ENCODE assay signal across 8 cellular contexts in the genomic region with DNA sequence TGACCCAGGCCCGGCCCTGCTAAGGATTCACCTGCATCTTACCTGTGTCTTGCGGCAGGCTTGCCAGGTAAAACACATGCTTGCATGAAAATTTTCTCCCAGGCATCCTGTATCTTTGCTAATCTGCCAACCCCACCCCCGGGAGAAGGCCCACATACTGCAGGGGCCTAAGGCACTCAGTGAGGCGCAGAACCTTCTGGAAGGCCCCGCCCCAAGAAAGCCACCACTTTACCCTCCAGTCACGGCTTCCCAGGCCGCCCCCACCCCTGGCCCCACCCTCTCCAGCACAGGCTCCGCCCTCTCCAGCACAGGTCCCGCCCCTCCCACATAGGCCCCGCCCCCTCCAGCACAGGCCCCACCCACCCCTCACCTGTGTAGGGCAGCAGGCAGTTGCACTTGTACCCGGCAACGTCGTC. TPM values are rescaled to one million over a fixed set of nuclear protein-coding genes. Genes with fewer than 3 reads are reported as not detected.
DNase-seq lines count a peak whose midpoint lies in the region; ATAC-seq, FAIRE-seq and TF ChIP-seq lines count a peak whose summit lies in the region.

No MANE protein-coding gene starts in this region.

- in situ Hi-C loops in gastrocnemius medialis (cut with MboI; ENCODE audit: low sequenced_read_pairs in 4 of 4): no loop called here

- H3K4me3 Mint-ChIP-seq in T-helper 17 cell: no peak overlapping the region

- peak; percentile 36; the same call in 2 of the 3 replicates for ATAC-seq in DND-41 (ENCODE audit: insufficient read depth, low read depth)
- peak; percentile 77 for ATAC-seq in T-helper 17 cell
- no peak for ATAC-seq in gastrocnemius medialis
- no peak for ATAC-seq in HG02610 (IDR thresholded peaks at IDR 0.05; ENCODE audit: unreplicated experiment)
- ATAC-seq in HG03159 (IDR thresholded peaks at IDR 0.05; ENCODE audit: unreplicated experiment): no peak
- no peak for ATAC-seq in HG02981 (IDR thresholded peaks at IDR 0.05; ENCODE audit: unreplicated experiment)

- H3K4me1 Mint-ChIP-seq in T-helper 17 cell: no peaks in the 10 kb centered on the region

- POLR2A ChIA-PET in endothelial cell of umbilical vein (lab: Charles Lee): interaction anchor here (0.7 kb wide), 1 partner anchor 32 kb away, joined by 3 read pairs; no protein-coding TSS in a partner anchor

- intact Hi-C loops in endothelial cell of umbilical vein (cut with micrococcal nuclease) (loop anchor here (1.0 kb wide), 3 partner anchors 18 to 32 kb away; no protein-coding TSS in a partner anchor), gastrocnemius medialis (cut with DNase I; ENCODE audit: low total_unique reads) (no loop called here), vagina (cut with DNase I) (no loop called here)

- dilution Hi-C loops in endothelial cell of umbilical vein (cut with MboI; ENCODE audit: extremely low pct_ligation_motif_present, low sequenced_read_pairs): no loop called here

- H3K79me2 ChIP-seq in DND-41 (ENCODE audit: insufficient read depth, low read length): peaks cover 68% of the 10 kb centered on the region
- H3K79me2 ChIP-seq in endothelial cell of umbilical vein (ENCODE audit: control insufficient read depth, insufficient read depth, low read length): peaks cover 19% of the 10 kb centered on the region

- DNase-seq in DND-41: no peak
- DNase-seq in T-helper 17 cell: peak in 1 of 3 donors; percentile 22
- peak; percentile 54 for DNase-seq in endothelial cell of umbilical vein (ENCODE audit: low read depth, low spot score)
- no peak for DNase-seq in gastrocnemius medialis
- DNase-seq in vagina (ENCODE audit: extremely low spot score in 2 of 2): no peak

- no peak overlapping the region for H3K4me2 ChIP-seq in DND-41 (ENCODE audit: insufficient read depth, low read length)
- H3K4me2 ChIP-seq in endothelial cell of umbilical vein (ENCODE audit: insufficient read depth, low read length): peak overlapping the region; percentile 13

- H3K27ac ChIP-seq in DND-41 (ENCODE audit: low read length) (no peak overlapping the region), endothelial cell of umbilical vein (ENCODE audit: insufficient read depth, low read depth, low read length) (peak overlapping the region; percentile 99), gastrocnemius medialis (peak overlapping the region; percentile 16 to 82 (median 79)), vagina (no peak overlapping the region)

- TF ChIP-seq POLR2A in endothelial cell of umbilical vein (IDR thresholded peaks at IDR 0.05; ENCODE audit: low read depth, low read length) (no peak), gastrocnemius medialis (IDR thresholded peaks at IDR 0.05) (no peak), vagina (IDR thresholded peaks at IDR 0.05) (no peak)

- H3K36me3 ChIP-seq in DND-41 (ENCODE audit: insufficient read depth, low read length): peaks cover 99% of the 10 kb centered on the region
- peaks cover 15 to 76% of the 10 kb centered on the region in 2 experiments for H3K36me3 ChIP-seq in endothelial cell of umbilical vein (ENCODE audit: control insufficient read depth in 2 of 2, extremely low read depth in 1 of 2, insufficient read depth in 2 of 2, low read length in 2 of 2)
- H3K36me3 ChIP-seq in gastrocnemius medialis: peaks cover 0 to 54% of the 10 kb centered on the region in 2 donors
- H3K36me3 ChIP-seq in vagina: peaks cover 0 to 88% of the 10 kb centered on the region in 2 donors

- no TSS peak for BruUV-seq in endothelial cell of umbilical vein (replicated peaks; lab: Mats Ljungman, UMichigan)

- H4K20me1 ChIP-seq in DND-41 (ENCODE audit: insufficient read depth, low read length): peaks cover 83% of the 10 kb centered on the region
- no peaks in the 10 kb centered on the region for H4K20me1 ChIP-seq in endothelial cell of umbilical vein (replicated peaks; ENCODE audit: control insufficient read depth, extremely low read depth, insufficient read depth, low read length)

- H3K36me3 Mint-ChIP-seq in T-helper 17 cell (ENCODE audit: low read depth): no peaks in the 10 kb centered on the region

- H3K4me3 ChIP-seq in DND-41 (ENCODE audit: low read depth in 1 of 2, low read length in 2 of 2): no peak overlapping the region
- H3K4me3 ChIP-seq in endothelial cell of umbilical vein (replicated peaks in 1 of 3; ENCODE audit: insufficient read depth in 1 of 3, low read depth in 1 of 3, low read length in 3 of 3): no peak overlapping the region
- H3K4me3 ChIP-seq in gastrocnemius medialis: peak overlapping the region in 2 of 4 donors; percentile 7 to 18
- H3K4me3 ChIP-seq in vagina: no peak overlapping the region

- H2AFZ ChIP-seq in DND-41 (ENCODE audit: low read depth, low read length) (no peak overlapping the region), endothelial cell of umbilical vein (ENCODE audit: low read depth, low read length) (no peak overlapping the region)

- no peaks in the 10 kb centered on the region for H3K9me1 ChIP-seq in endothelial cell of umbilical vein (replicated peaks; ENCODE audit: control insufficient read depth, extremely low read depth, insufficient read depth, low read length)

- H3K9ac ChIP-seq in DND-41 (ENCODE audit: low read depth, low read length) (no peak overlapping the region), endothelial cell of umbilical vein (replicated peaks; ENCODE audit: extremely low read depth, insufficient read depth, low read length) (peak overlapping the region; percentile 76)

- H3K4me1 ChIP-seq in DND-41 (ENCODE audit: insufficient read depth, low read length) (no peaks in the 10 kb centered on the region), endothelial cell of umbilical vein (ENCODE audit: control insufficient read depth, extremely low read depth, insufficient read depth, low read length) (peaks cover 19% of the 10 kb centered on the region), gastrocnemius medialis (peaks cover 0 to 9% of the 10 kb centered on the region in 2 donors), vagina (peaks cover 10% of the 10 kb centered on the region)

- no peak overlapping the region for H3K27ac Mint-ChIP-seq in T-helper 17 cell

- H3K27me3 Mint-ChIP-seq in T-helper 17 cell: no peaks in the 10 kb centered on the region

- H3K9me3 ChIP-seq in DND-41 (ENCODE audit: insufficient read depth, low read length, severe bottlenecking): no peaks in the 10 kb centered on the region
- no peaks in the 10 kb centered on the region for H3K9me3 ChIP-seq in T-helper 17 cell (ENCODE audit: control insufficient read depth, low read length, poor library complexity, severe bottlenecking)
- H3K9me3 ChIP-seq in endothelial cell of umbilical vein (replicated peaks; ENCODE audit: control insufficient read depth, insufficient read depth, low read length): no peaks in the 10 kb centered on the region
- H3K9me3 ChIP-seq in gastrocnemius medialis: no peaks in the 10 kb centered on the region
- H3K9me3 ChIP-seq in vagina: no peaks in the 10 kb centered on the region

- H3K27me3 ChIP-seq in DND-41 (ENCODE audit: insufficient read depth, low read length, poor library complexity) (no peaks in the 10 kb centered on the region), endothelial cell of umbilical vein (ENCODE audit: control insufficient read depth in 2 of 2, insufficient read depth in 2 of 2, low read length in 2 of 2) (no peaks in the 10 kb centered on the region), gastrocnemius medialis (no peaks in the 10 kb centered on the region), vagina (no peaks in the 10 kb centered on the region)

- TF ChIP-seq CTCF in DND-41 (IDR thresholded peaks at IDR 0.05; ENCODE audit: borderline replicate concordance, extremely low read depth, low read length, poor library complexity, severe bottlenecking) (no peak), endothelial cell of umbilical vein (IDR thresholded peaks at IDR 0.05; ENCODE audit: extremely low read depth in 1 of 2, insufficient read depth in 1 of 2, low read depth in 1 of 2, low read length in 2 of 2) (no peak), gastrocnemius medialis (IDR thresholded peaks at IDR 0.05 in 4 of 5, conservative IDR thresholded peaks at IDR 0.05 in 1 of 5) (no peak), vagina (IDR thresholded peaks at IDR 0.05) (no peak)

- CTCF ChIA-PET in endothelial cell of umbilical vein (lab: Charles Lee): no interaction called here

- peak; percentile 61 for FAIRE-seq in endothelial cell of umbilical vein (lab: Jason Lieb, UNC)

TF ChIP-seq in endothelial cell of umbilical vein, 7 proteins besides CTCF, POLR2A, EP300 and RAD21:
- TF ChIP-seq, protein P1, sequence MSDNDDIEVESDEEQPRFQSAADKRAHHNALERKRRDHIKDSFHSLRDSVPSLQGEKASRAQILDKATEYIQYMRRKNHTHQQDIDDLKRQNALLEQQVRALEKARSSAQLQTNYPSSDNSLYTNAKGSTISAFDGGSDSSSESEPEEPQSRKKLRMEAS (IDR thresholded peaks at IDR 0.05; ENCODE audit: insufficient read depth, insufficient read length): no peak
- TF ChIP-seq POLR2AphosphoS5 (IDR thresholded peaks at IDR 0.05; ENCODE audit: insufficient read depth, low read depth, low read length) (no peak), JUN (IDR thresholded peaks at IDR 0.05; ENCODE audit: borderline replicate concordance, insufficient read depth, insufficient read length, low read depth) (no peak), EZH2 (IDR thresholded peaks at IDR 0.05; ENCODE audit: borderline replicate concordance, low read depth, low read length, severe bottlenecking) (no peak)
TF ChIP-seq in endothelial cell of umbilical vein: peak in this region for 0.

RNA-seq across cellular contexts. Expression of a gene that starts 29.8 kb away (rescaled TPM):
- 10 to 100 TPM; 71.7 to 74.7 TPM for total RNA-seq in T-helper 17 cell
- total RNA-seq in endothelial cell of umbilical vein: 76.7 and 80.6 TPM in 2 replicates
- 33.5 and 34.5 TPM in 2 replicates for polyA plus RNA-seq in endothelial cell of umbilical vein
- 38.4 and 38.9 TPM in 2 replicates for polyA plus RNA-seq in endothelial cell of umbilical vein (2011; cell fraction: cytosol; rRNA removed)
- 116 and 118 TPM in 2 replicates for polyA plus RNA-seq in endothelial cell of umbilical vein (2011; cell fraction: nucleus; rRNA removed)
- 61.7 and 62.2 TPM in 2 replicates for polyA plus RNA-seq in endothelial cell of umbilical vein (2012)
- polyA minus RNA-seq in endothelial cell of umbilical vein: 41.8 and 45.2 TPM in 2 replicates
- polyA minus RNA-seq in endothelial cell of umbilical vein (2011; cell fraction: cytosol; rRNA and poly(A)+ RNA removed): 46.3 TPM
- 40.9 and 44.0 TPM in 2 replicates for polyA minus RNA-seq in endothelial cell of umbilical vein (2011; cell fraction: nucleus; rRNA and poly(A)+ RNA removed)
- total RNA-seq in gastrocnemius medialis: 10 to 100 TPM; 23.9 to 50.4 (median 46.6) TPM
- total RNA-seq in vagina: 52.3 TPM

RNA-seq across cellular contexts. Expression of a gene that starts 33.2 kb away (rescaled TPM):
- 10 to 100 TPM; 31.7 to 37.5 TPM for total RNA-seq in T-helper 17 cell
- total RNA-seq in endothelial cell of umbilical vein: 153 and 161 TPM in 2 replicates
- 27.0 and 31.7 TPM in 2 replicates for polyA plus RNA-seq in endothelial cell of umbilical vein
- polyA plus RNA-seq in endothelial cell of umbilical vein (2011; cell fraction: cytosol; rRNA removed): 22.4 and 26.2 TPM in 2 replicates
- polyA plus RNA-seq in endothelial cell of umbilical vein (2011; cell fraction: nucleus; rRNA removed): 75.3 and 84.8 TPM in 2 replicates
- polyA plus RNA-seq in endothelial cell of umbilical vein (2012): 33.7 and 50.3 TPM in 2 replicates
- 52.5 and 73.2 TPM in 2 replicates for polyA minus RNA-seq in endothelial cell of umbilical vein
- polyA minus RNA-seq in endothelial cell of umbilical vein (2011; cell fraction: cytosol; rRNA and poly(A)+ RNA removed): 13.9 TPM
- polyA minus RNA-seq in endothelial cell of umbilical vein (2011; cell fraction: nucleus; rRNA and poly(A)+ RNA removed): 49.7 and 95.4 TPM in 2 replicates
- total RNA-seq in gastrocnemius medialis: 10 to 100 TPM in 1 of 4 donors, 1 to 10 TPM in 3; 6.3 to 15.4 (median 8.2) TPM
- total RNA-seq in vagina: 67.0 TPM

Comparison
In these comparisons a context has a peak if more than half of its experiments do, and no peak if none do; other contexts are left out.
1. ATAC-seq: peak in DND-41 (single experiment) and T-helper 17 cell (single experiment); none in gastrocnemius medialis (0 of 2), HG02610 (single experiment), HG03159 (single experiment) and HG02981 (single experiment).
2. H3K27ac ChIP-seq: peak in endothelial cell of umbilical vein (single experiment) and gastrocnemius medialis (4 of 4); none in DND-41 (single experiment) and vagina (single experiment).